ENCODE assay signal across 14 cellular contexts in the genomic region with DNA sequence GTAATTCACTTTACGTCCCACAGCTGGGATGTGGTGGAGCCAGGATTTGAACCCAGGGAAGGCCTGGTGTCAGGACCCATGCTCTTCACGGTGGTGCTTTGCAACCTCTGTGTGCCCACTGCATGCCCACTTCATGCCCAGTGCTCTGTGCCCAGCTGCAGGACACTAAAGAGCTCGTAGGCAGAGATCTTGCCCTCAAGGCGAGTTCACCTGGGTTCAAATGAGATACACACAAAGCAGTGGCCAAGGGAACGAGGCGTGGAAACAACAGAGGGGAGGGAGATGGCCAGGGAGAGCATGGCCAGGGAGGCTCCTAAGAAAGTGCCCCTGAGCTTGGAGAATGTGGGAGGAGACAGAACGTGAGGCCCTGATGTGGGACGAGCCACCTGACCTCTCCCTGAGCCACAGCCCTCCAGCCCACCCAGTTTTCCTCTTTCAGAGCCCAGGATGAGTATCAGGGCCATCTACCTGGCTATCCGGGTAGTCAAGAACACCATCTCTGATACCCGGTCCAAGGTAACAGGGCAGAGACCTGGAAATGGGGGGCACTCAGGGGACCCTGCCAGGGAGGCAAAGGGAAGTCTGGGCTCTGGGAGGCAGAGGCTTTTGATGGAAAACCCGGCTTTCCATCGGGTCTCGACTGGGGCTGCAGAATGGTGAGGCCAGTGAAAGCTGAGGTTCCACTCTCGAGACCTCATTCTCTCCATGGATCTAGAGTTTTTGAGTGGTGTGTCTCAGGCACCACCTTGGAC. TPM values are rescaled to one million over a fixed set of nuclear protein-coding genes. Genes with fewer than 3 reads are reported as not detected.
A peak's percentile ranks its signal among the peaks of the same experiment; 100 is the strongest.
DNase-seq lines count a peak whose midpoint lies in the region; ATAC-seq and TF ChIP-seq lines count a peak whose summit lies in the region.
"Had no signal": no experiment of that assay in that cellular context is flagged by ENCODE, and none has a peak within 500 bp of the region (broad histone marks: within the 10 kb centered on the region; RNA-seq: fewer than 3 reads in every experiment).

No MANE protein-coding gene starts in this region.

- H3K4me1 ChIP-seq in right atrium auricular region, result no peaks in the 10 kb centered on the region

- no peak overlapping the region for H3K27ac ChIP-seq in right atrium auricular region
- H3K27ac ChIP-seq: BLaER1 treated with 17β-estradiol and CSF1 and Interleukin-3, amounts not matched to agents 10 nM and 100 nM had no signal

- no peak overlapping the region for H3K4me3 Mint-ChIP-seq in progenitor cell of endocrine pancreas (ENCODE audit: low read depth)
- no peak overlapping the region for H3K4me3 Mint-ChIP-seq in effector memory CD8-positive, alpha-beta T cell
- H3K4me3 Mint-ChIP-seq: GM23338 had no signal

- peaks cover 5% of the 10 kb centered on the region for H3K9me3 Mint-ChIP-seq in progenitor cell of endocrine pancreas (ENCODE audit: low read depth)
- H3K9me3 Mint-ChIP-seq in effector memory CD8-positive, alpha-beta T cell, result no peaks in the 10 kb centered on the region

- TF ChIP-seq CTCF in right atrium auricular region (IDR thresholded peaks at IDR 0.05), result no peak
- no peak for TF ChIP-seq CTCF in progenitor cell of endocrine pancreas (IDR thresholded peaks at IDR 0.05; ENCODE audit: unreplicated experiment)

- H3K9me3 ChIP-seq in right atrium auricular region, result no peaks in the 10 kb centered on the region
- H3K9me3 ChIP-seq: BLaER1 treated with 17β-estradiol and CSF1 and Interleukin-3, amounts not matched to agents 10 nM and 100 nM; MG63 had no signal

- no peaks in the 10 kb centered on the region for H3K4me1 Mint-ChIP-seq in progenitor cell of endocrine pancreas (ENCODE audit: low read depth)
- H3K4me1 Mint-ChIP-seq in effector memory CD8-positive, alpha-beta T cell (ENCODE audit: low read depth in 2 of 2), result peaks cover 0 to 4% of the 10 kb centered on the region in 2 donors
- H3K4me1 Mint-ChIP-seq: GM23338 had no signal

- DNase-seq in right atrium auricular region (ENCODE audit: low spot score) (peak; percentile 11), left cardiac atrium (no peak), islet precursor cell (peak; percentile 40), progenitor cell of endocrine pancreas (ENCODE audit: low spot score, unreplicated experiment) (peak; percentile 4), midbrain (lab: John Stamatoyannopoulos, UW) (no peak), NCI-H1436 (lab: John Stamatoyannopoulos, UW) (no peak)
- no peak for DNase-seq in effector memory CD8-positive, alpha-beta T cell
- DNase-seq: DND-41, MG63, NCI-H1092 had no signal

- H3K27me3 ChIP-seq in right atrium auricular region, result no peaks in the 10 kb centered on the region
- H3K27me3 ChIP-seq: BLaER1 treated with 17β-estradiol and CSF1 and Interleukin-3, amounts not matched to agents 10 nM and 100 nM; MG63 had no signal

- no peaks in the 10 kb centered on the region for H3K36me3 Mint-ChIP-seq in progenitor cell of endocrine pancreas (ENCODE audit: insufficient read depth)
- H3K36me3 Mint-ChIP-seq in effector memory CD8-positive, alpha-beta T cell (ENCODE audit: insufficient read depth), result no peaks in the 10 kb centered on the region

- intact Hi-C loops in left cardiac atrium (cut with DNase I), result no loop called here

- no peak overlapping the region for H3K27ac Mint-ChIP-seq in progenitor cell of endocrine pancreas
- no peak overlapping the region for H3K27ac Mint-ChIP-seq in effector memory CD8-positive, alpha-beta T cell
- H3K27ac Mint-ChIP-seq: GM23338 had no signal

- H3K4me3 ChIP-seq in right atrium auricular region, result no peak overlapping the region
- H3K4me3 ChIP-seq: BLaER1 treated with 17β-estradiol and CSF1 and Interleukin-3, amounts not matched to agents 10 nM and 100 nM; GM12878; GM23338; MG63 had no signal

- peaks cover 11% of the 10 kb centered on the region for H3K27me3 Mint-ChIP-seq in progenitor cell of endocrine pancreas
- H3K27me3 Mint-ChIP-seq in effector memory CD8-positive, alpha-beta T cell, result peaks cover 21 to 50% of the 10 kb centered on the region in 2 donors

- H3K36me3 ChIP-seq in right atrium auricular region, result no peaks in the 10 kb centered on the region
- H3K36me3 ChIP-seq: BLaER1 treated with 17β-estradiol and CSF1 and Interleukin-3, amounts not matched to agents 10 nM and 100 nM; MG63 had no signal

- ATAC-seq in left cardiac atrium (no peak), GM18517 (IDR thresholded peaks at IDR 0.05; ENCODE audit: unreplicated experiment) (no peak)
- ATAC-seq in effector memory CD8-positive, alpha-beta T cell (replicated peaks), result no peak
- ATAC-seq: GM12878, GM23338 had no signal

RNA-seq across cellular contexts. Expression of a gene that starts 20.4 kb away (rescaled TPM):
- total RNA-seq in right atrium auricular region (not detected), left cardiac atrium (not detected), progenitor cell of endocrine pancreas (not detected in 2 replicates)
- total RNA-seq: GM12878, GM23338 had no signal

RNA-seq across cellular contexts. Expression of a gene that starts 38.4 kb away (rescaled TPM):
- not detected for total RNA-seq in right atrium auricular region
- total RNA-seq in left cardiac atrium, result not detected
- not detected in 2 replicates for total RNA-seq in progenitor cell of endocrine pancreas
- total RNA-seq: GM12878, GM23338 had no signal

RNA-seq across cellular contexts. Expression of a gene that starts 55.8 kb away (rescaled TPM):
- total RNA-seq in right atrium auricular region, result under 1 TPM; 0.16 to 0.37 TPM
- total RNA-seq in left cardiac atrium, result 1 to 10 TPM in 1 of 2 donors, not detected in 1; 1.1 TPM
- 22.0 and 23.1 TPM in 2 replicates for total RNA-seq in progenitor cell of endocrine pancreas

Comparison
In these comparisons a context has a peak if more than half of its experiments do, and no peak if none do; other contexts are left out.
1. DNase-seq: peak in right atrium auricular region (single experiment), islet precursor cell (single experiment) and progenitor cell of endocrine pancreas (single experiment); none in left cardiac atrium (single experiment), midbrain (single experiment), effector memory CD8-positive, alpha-beta T cell (0 of 3) and NCI-H1436 (single experiment).
2. RNA of a gene that starts 55.8 kb away (total RNA-seq): 22.0 to 23.1 TPM in progenitor cell of endocrine pancreas; 1.1 TPM in left cardiac atrium and 0.16 to 0.37 TPM in right atrium auricular region; every median in the first group is over 10 times any median in the second.